ENCODE assay signal across 28 cellular contexts in the genomic region with DNA sequence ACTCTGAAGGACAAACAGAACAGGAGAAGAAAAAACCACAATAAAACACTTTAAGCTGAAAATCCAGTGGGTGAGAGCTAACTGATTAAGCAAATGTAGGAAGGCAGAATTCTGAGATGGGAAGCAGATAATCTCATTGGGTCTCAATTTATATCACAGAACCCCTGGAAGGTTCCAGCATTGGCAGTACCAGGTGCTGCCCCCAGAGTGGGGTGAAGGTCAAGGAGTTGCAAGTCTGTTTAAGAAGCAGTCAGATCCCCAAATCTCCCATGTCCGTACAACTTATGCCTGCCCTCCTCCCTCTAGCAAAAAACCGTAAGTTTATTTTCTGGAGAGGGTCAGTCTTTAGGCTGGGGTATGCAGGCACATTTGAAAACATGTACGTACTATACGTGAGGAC.
"Had no signal": no experiment of that assay in that cellular context is flagged by ENCODE, and none has a peak within 500 bp of the region (broad histone marks: within the 10 kb centered on the region; RNA-seq: fewer than 3 reads in every experiment).

No MANE protein-coding gene starts in this region.

- H3K9me3 Mint-ChIP-seq: activated naive CD4-positive, alpha-beta T cell treated with anti-CD3 and anti-CD28 coated beads, Interleukin-2, amount 10 ng/mL, durations not matched to agents 7 days and 5 days; activated naive CD8-positive, alpha-beta T cell treated with anti-CD3 and anti-CD28 coated beads, Interleukin-2, amount 10 ng/mL, durations not matched to agents 7 days and 5 days; activated T-helper 1 cell treated with anti-CD3 and anti-CD28 coated beads, Interleukin-12 subunit alpha, Interleukin-12 subunit beta, Interleukin-2, Interleukin-4 antibody, amounts not matched to agents 30 ng/mL and 10 ng/mL and 1 ng/mL, durations not matched to agents 14 hours and 24 hours and 36 hours; nephron; stimulated activated naive CD8-positive, alpha-beta T cell treated with anti-CD3 and anti-CD28 coated beads, Interleukin-15, amount 100 ng/mL, for 72 hours; T-helper 2 cell treated with Interferon-gamma antibody and Interleukin-4, amounts not matched to agents 5 μg/mL and 100 μg/mL, for 36 hours had no signal

- H3K4me3 Mint-ChIP-seq: activated naive CD4-positive, alpha-beta T cell treated with anti-CD3 and anti-CD28 coated beads, Interleukin-2, amount 10 ng/mL, durations not matched to agents 7 days and 5 days; activated naive CD8-positive, alpha-beta T cell treated with anti-CD3 and anti-CD28 coated beads, Interleukin-2, amount 10 ng/mL, durations not matched to agents 7 days and 5 days; activated T-helper 1 cell treated with anti-CD3 and anti-CD28 coated beads, Interleukin-12 subunit alpha, Interleukin-12 subunit beta, Interleukin-2, Interleukin-4 antibody, amounts not matched to agents 30 ng/mL and 10 ng/mL and 1 ng/mL, durations not matched to agents 14 hours and 24 hours and 36 hours; nephron; stimulated activated naive CD8-positive, alpha-beta T cell treated with anti-CD3 and anti-CD28 coated beads, Interleukin-15, amount 100 ng/mL, for 72 hours; T-helper 2 cell treated with Interferon-gamma antibody and Interleukin-4, amounts not matched to agents 5 μg/mL and 100 μg/mL, for 36 hours had no signal

- H3K4me1 ChIP-seq: gastrocnemius medialis, left ventricle myocardium inferior, upper lobe of left lung, vagina had no signal

- H3K4me3 ChIP-seq: gastrocnemius medialis, left ventricle myocardium inferior, lung, mucosa of descending colon, ovary, skin epidermis, thyroid gland, upper lobe of left lung, vagina had no signal

- H3K36me3 ChIP-seq: brain microvascular endothelial cell, ovary, thyroid gland, vagina had no signal

- H3K27ac ChIP-seq: brain microvascular endothelial cell, epithelial cell of prostate, gastrocnemius medialis, left ventricle myocardium inferior, skin epidermis, upper lobe of left lung, vagina had no signal

- H3K27me3 Mint-ChIP-seq: activated naive CD4-positive, alpha-beta T cell treated with anti-CD3 and anti-CD28 coated beads, Interleukin-2, amount 10 ng/mL, durations not matched to agents 7 days and 5 days; activated naive CD8-positive, alpha-beta T cell treated with anti-CD3 and anti-CD28 coated beads, Interleukin-2, amount 10 ng/mL, durations not matched to agents 7 days and 5 days; progenitor cell of endocrine pancreas; stimulated activated naive CD8-positive, alpha-beta T cell treated with anti-CD3 and anti-CD28 coated beads, Interleukin-15, amount 100 ng/mL, for 72 hours had no signal

- H3K4me1 Mint-ChIP-seq: activated naive CD4-positive, alpha-beta T cell treated with anti-CD3 and anti-CD28 coated beads, Interleukin-2, amount 10 ng/mL, durations not matched to agents 7 days and 5 days; stimulated activated naive CD8-positive, alpha-beta T cell treated with anti-CD3 and anti-CD28 coated beads, Interleukin-15, amount 100 ng/mL, for 72 hours had no signal

- DNase-seq: activated CD4-positive, alpha-beta T cell treated with anti-CD3 and anti-CD28 coated beads for 4 hours; activated CD4-positive, alpha-beta T cell treated with anti-CD3 and anti-CD28 coated beads, Interleukin-2, amount 50 U/mL, for 48 hours; activated CD8-positive, alpha-beta memory T cell treated with anti-CD3 and anti-CD28 coated beads, Interleukin-2, amount 50 U/mL, for 4 hours; activated gamma-delta T cell; activated naive CD4-positive, alpha-beta T cell treated with anti-CD3 and anti-CD28 coated beads, Interleukin-2, amount 10 ng/mL, durations not matched to agents 7 days and 5 days; activated naive CD8-positive, alpha-beta T cell treated with anti-CD3 and anti-CD28 coated beads, Interleukin-2, amount 10 ng/mL, durations not matched to agents 7 days and 5 days; activated T-cell treated with anti-CD3 and anti-CD28 coated beads, Interleukin-2, amount 50 U/mL, for 1 hour; brain microvascular endothelial cell; gastrocnemius medialis; glutamatergic neuron; left ventricle myocardium inferior; mucosa of descending colon; ovary; retina; stimulated activated CD4-positive, alpha-beta T cell treated with anti-CD3 and anti-CD28 coated beads, Interleukin-12 subunit alpha, Interleukin-12 subunit beta, amount 100 ng/mL, for 4 hours; stimulated activated CD4-positive, alpha-beta T cell treated with anti-CD3 and anti-CD28 coated beads, Interleukin-4, amount 100 ng/mL, for 1 hour; stimulated activated naive CD8-positive, alpha-beta T cell treated with anti-CD3 and anti-CD28 coated beads, Interleukin-15, amount 100 ng/mL, for 72 hours; T-helper 1 cell; thyroid gland; upper lobe of left lung had no signal

- H3K27me3 ChIP-seq: brain microvascular endothelial cell, gastrocnemius medialis, ovary, thyroid gland, upper lobe of left lung, vagina had no signal

- H3K27ac Mint-ChIP-seq: activated naive CD4-positive, alpha-beta T cell treated with anti-CD3 and anti-CD28 coated beads, Interleukin-2, amount 10 ng/mL, durations not matched to agents 7 days and 5 days; activated naive CD8-positive, alpha-beta T cell treated with anti-CD3 and anti-CD28 coated beads, Interleukin-2, amount 10 ng/mL, durations not matched to agents 7 days and 5 days; activated T-helper 1 cell treated with anti-CD3 and anti-CD28 coated beads, Interleukin-12 subunit alpha, Interleukin-12 subunit beta, Interleukin-2, Interleukin-4 antibody, amounts not matched to agents 30 ng/mL and 10 ng/mL and 1 ng/mL, durations not matched to agents 14 hours and 24 hours and 36 hours; nephron; progenitor cell of endocrine pancreas; stimulated activated naive CD8-positive, alpha-beta T cell treated with anti-CD3 and anti-CD28 coated beads, Interleukin-15, amount 100 ng/mL, for 72 hours; T-helper 2 cell treated with Interferon-gamma antibody and Interleukin-4, amounts not matched to agents 5 μg/mL and 100 μg/mL, for 36 hours had no signal

- H3K9me3 ChIP-seq: gastrocnemius medialis, left ventricle myocardium inferior, mucosa of descending colon, ovary, thyroid gland, upper lobe of left lung, vagina had no signal
